In the genomic region with DNA sequence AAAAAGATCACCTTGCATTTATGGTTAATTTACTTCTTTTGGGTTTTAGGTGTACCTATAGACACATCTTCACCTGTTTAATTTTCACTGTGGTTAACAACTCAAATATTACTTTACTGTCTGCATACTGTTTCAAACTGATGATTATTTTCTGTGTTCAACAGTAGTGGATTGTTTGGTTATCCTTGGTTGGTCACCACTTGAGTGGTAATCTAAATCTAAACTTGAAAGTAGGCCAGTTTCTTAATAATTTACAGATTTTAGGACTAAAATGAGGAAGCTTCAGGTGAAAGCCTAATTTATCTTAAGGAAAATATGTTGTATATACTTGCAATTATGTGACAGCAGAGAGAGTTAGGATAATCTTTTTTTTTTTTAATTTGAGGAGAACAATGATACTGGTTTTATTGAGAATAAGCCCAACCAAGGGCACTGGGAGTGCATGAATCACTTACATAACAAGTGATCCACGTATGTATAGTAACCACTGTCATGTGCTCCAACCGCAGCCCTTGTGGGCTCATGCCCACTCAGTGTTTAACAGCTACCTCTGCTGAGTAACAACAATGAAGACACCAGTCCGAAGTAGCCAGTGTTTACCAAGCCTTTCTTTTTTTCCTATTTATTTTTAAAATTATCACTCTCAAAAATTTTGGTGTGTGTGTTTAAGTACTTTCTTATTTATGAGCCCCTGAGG, we compare ENCODE assay signal across 1 cellular context.
TF ChIP-seq lines count a peak whose summit lies in the region.

No MANE protein-coding gene starts in this region.

TF ChIP-seq in HepG2, 621 proteins besides CTCF, POLR2A, EP300 and RAD21:
- TF ChIP-seq U2AF1 (optimal IDR thresholded peaks at IDR 0.05; ENCODE audit: low read depth, low read length), result no peak
- no peak for TF ChIP-seq ZNF207 (IDR thresholded peaks at IDR 0.05; ENCODE audit: borderline replicate concordance)
- no peak for TF ChIP-seq ZSCAN31 (CRISPR knock-in tag; IDR thresholded peaks at IDR 0.05; ENCODE audit: low read depth)
- TF ChIP-seq HOXA5 (CRISPR knock-in tag; IDR thresholded peaks at IDR 0.05), result no peak
- TF ChIP-seq ZNF768 (CRISPR knock-in tag; IDR thresholded peaks at IDR 0.05), result no peak
- TF ChIP-seq IRX3 (CRISPR knock-in tag; IDR thresholded peaks at IDR 0.05; ENCODE audit: borderline replicate concordance, low read depth), result no peak
- TF ChIP-seq, protein P1, sequence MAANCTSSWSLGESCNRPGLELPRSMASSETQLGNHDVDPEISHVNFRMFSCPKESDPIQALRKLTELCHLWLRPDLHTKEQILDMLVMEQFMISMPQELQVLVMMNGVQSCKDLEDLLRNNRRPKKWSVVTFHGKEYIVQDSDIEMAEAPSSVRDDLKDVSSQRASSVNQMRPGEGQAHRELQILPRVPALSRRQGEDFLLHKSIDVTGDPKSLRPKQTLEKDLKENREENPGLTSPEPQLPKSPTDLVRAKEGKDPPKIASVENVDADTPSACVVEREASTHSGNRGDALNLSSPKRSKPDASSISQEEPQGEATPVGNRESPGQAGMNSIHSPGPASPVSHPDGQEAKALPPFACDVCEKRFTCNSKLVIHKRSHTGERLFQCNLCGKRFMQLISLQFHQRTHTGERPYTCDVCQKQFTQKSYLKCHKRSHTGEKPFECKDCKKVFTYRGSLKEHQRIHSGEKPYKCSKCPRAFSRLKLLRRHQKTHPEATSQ (CRISPR knock-in tag; IDR thresholded peaks at IDR 0.05; ENCODE audit: borderline replicate concordance), result no peak
- TF ChIP-seq, protein P2, sequence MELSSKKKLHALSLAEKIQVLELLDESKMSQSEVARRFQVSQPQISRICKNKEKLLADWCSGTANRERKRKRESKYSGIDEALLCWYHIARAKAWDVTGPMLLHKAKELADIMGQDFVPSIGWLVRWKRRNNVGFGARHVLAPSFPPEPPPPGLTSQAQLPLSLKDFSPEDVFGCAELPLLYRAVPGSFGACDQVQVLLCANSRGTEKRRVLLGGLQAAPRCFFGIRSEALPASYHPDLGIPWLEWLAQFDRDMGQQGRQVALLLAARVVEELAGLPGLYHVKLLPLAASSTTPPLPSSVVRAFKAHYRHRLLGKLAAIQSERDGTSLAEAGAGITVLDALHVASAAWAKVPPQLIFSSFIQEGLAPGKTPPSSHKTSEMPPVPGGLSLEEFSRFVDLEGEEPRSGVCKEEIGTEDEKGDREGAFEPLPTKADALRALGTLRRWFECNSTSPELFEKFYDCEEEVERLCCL (CRISPR knock-in tag; IDR thresholded peaks at IDR 0.05; ENCODE audit: borderline replicate concordance), result no peak
- TF ChIP-seq TCF7L2 (IDR thresholded peaks at IDR 0.05; ENCODE audit: low read depth, low read length), result no peak
